In genomic region chr6:39209360-39209811, GRCh38 we compare ENCODE assay signal across 14 cellular contexts. TPM values are rescaled to one million over a fixed set of nuclear protein-coding genes. Genes with fewer than 3 reads are reported as not detected.
DNase-seq lines count a peak whose midpoint lies in the region; ATAC-seq, FAIRE-seq and TF ChIP-seq lines count a peak whose summit lies in the region.
"Had no signal": no experiment of that assay in that cellular context is flagged by ENCODE, and none has a peak within 500 bp of the region (broad histone marks: within the 10 kb centered on the region; RNA-seq: fewer than 3 reads in every experiment).

No MANE protein-coding gene starts in this region.

- H3K27ac ChIP-seq in HUES6 (ENCODE audit: low read depth, low read length) (peak overlapping the region; percentile 12; the same call in 1 of the 2 replicates), kidney (ENCODE audit: low read depth in 2 of 2, low read length in 2 of 2) (peak overlapping the region; percentile 3 to 42), mesenchymal stem cell (ENCODE audit: low read length, poor library complexity, severe bottlenecking) (no peak overlapping the region)
- no peak overlapping the region for H3K27ac ChIP-seq in CD4-positive, alpha-beta memory T cell (ENCODE audit: low read depth, low read length)

- peaks cover 12% of the 10 kb centered on the region for H3K36me3 Mint-ChIP-seq in activated CD8-positive, alpha-beta T cell treated with anti-CD3 and anti-CD28 coated beads, Interleukin-2, amount 10 ng/mL, durations not matched to agents 7 days and 5 days (ENCODE audit: low read depth)
- H3K36me3 Mint-ChIP-seq in CD4-positive, alpha-beta memory T cell, result no peaks in the 10 kb centered on the region

- H2AFZ ChIP-seq in mesenchymal stem cell (ENCODE audit: low read depth, low read length), result no peak overlapping the region

- no peak overlapping the region for H3K18ac ChIP-seq in mesenchymal stem cell (ENCODE audit: low read depth in 1 of 2, low read length in 2 of 2)

- no peak for TF ChIP-seq CTCF in kidney (IDR thresholded peaks at IDR 0.05; ENCODE audit: borderline replicate concordance, extremely low read depth, insufficient read depth)

- H2BK5ac ChIP-seq in mesenchymal stem cell (ENCODE audit: low read depth, low read length, poor library complexity, severe bottlenecking), result no peak overlapping the region

- no peak overlapping the region for H2AK5ac ChIP-seq in mesenchymal stem cell (ENCODE audit: low read length, severe bottlenecking)

- CTCF ChIA-PET in activated CD8-positive, alpha-beta T cell treated with anti-CD3 and anti-CD28 coated beads, Interleukin-2, amount 10 ng/mL, durations not matched to agents 7 days and 5 days (lab: Charles Lee), result no interaction called here
- CTCF ChIA-PET in CD4-positive, alpha-beta memory T cell (lab: Charles Lee; ENCODE audit: partially characterized antibody), result no interaction called here

- ATAC-seq in activated CD8-positive, alpha-beta T cell treated with anti-CD3 and anti-CD28 coated beads, Interleukin-2, amount 10 ng/mL, durations not matched to agents 7 days and 5 days, result peak; percentile 24
- ATAC-seq in HG03520 (IDR thresholded peaks at IDR 0.05; ENCODE audit: unreplicated experiment), result no peak

- no peak overlapping the region for H2BK15ac ChIP-seq in mesenchymal stem cell (ENCODE audit: low read depth, poor library complexity, severe bottlenecking)

- DNase-seq in AML-193 (lab: John Stamatoyannopoulos, UW) (peak; percentile 31 to 41), kidney (no peak), mesenchymal stem cell (no peak), anterior cingulate cortex (lab: John Stamatoyannopoulos, UW) (no peak)
- no peak for DNase-seq in activated CD8-positive, alpha-beta T cell treated with anti-CD3 and anti-CD28 coated beads, Interleukin-2, amount 10 ng/mL, durations not matched to agents 7 days and 5 days
- DNase-seq in CD4-positive, alpha-beta memory T cell, result no peak
- DNase-seq: activated gamma-delta T cell treated with Interleukin-2 at 50 U/mL for 16 hours, GDM1, NCI-H2029 treated with DMSO at 0.1 percent for 48 hours had no signal

- WGBS in mesenchymal stem cell, result 43% methylated on average over 1 of the region's 6 CpGs

- H3K23ac ChIP-seq in mesenchymal stem cell (ENCODE audit: low read length in 2 of 2), result no peak overlapping the region

- no peak overlapping the region for H3K4me3 Mint-ChIP-seq in activated CD8-positive, alpha-beta T cell treated with anti-CD3 and anti-CD28 coated beads, Interleukin-2, amount 10 ng/mL, durations not matched to agents 7 days and 5 days
- no peak overlapping the region for H3K4me3 Mint-ChIP-seq in CD4-positive, alpha-beta memory T cell
- H3K4me3 Mint-ChIP-seq: central memory CD8-positive, alpha-beta T cell had no signal

- H2BK12ac ChIP-seq in mesenchymal stem cell (ENCODE audit: low read length in 2 of 2), result no peak overlapping the region

- H3K9ac ChIP-seq in HUES6 (ENCODE audit: low read length), result no peak overlapping the region
- H3K9ac ChIP-seq in kidney (ENCODE audit: low read length in 2 of 2), result no peak overlapping the region
- no peak overlapping the region for H3K9ac ChIP-seq in mesenchymal stem cell (ENCODE audit: low read length)

- no peak overlapping the region for H3K4ac ChIP-seq in mesenchymal stem cell (ENCODE audit: low read depth in 1 of 2, low read length in 2 of 2)

- H3K27me3 ChIP-seq in HUES6 (ENCODE audit: control insufficient read depth, insufficient read depth, low read length) (no peaks in the 10 kb centered on the region), mesenchymal stem cell (ENCODE audit: control insufficient read depth in 1 of 2, insufficient read depth in 1 of 2, low read length in 2 of 2) (no peaks in the 10 kb centered on the region)
- H3K27me3 ChIP-seq in CD4-positive, alpha-beta memory T cell (ENCODE audit: insufficient read depth, low read length), result no peaks in the 10 kb centered on the region

- H3K14ac ChIP-seq in mesenchymal stem cell (ENCODE audit: low read length in 2 of 2), result no peak overlapping the region

- FAIRE-seq in kidney (lab: Jason Lieb, UNC), result no peak
- FAIRE-seq: keratinocyte, RCC 7860 had no signal

- H3K4me2 ChIP-seq in mesenchymal stem cell (ENCODE audit: low read length, poor library complexity, severe bottlenecking), result no peak overlapping the region

- H3K9me3 Mint-ChIP-seq in activated CD8-positive, alpha-beta T cell treated with anti-CD3 and anti-CD28 coated beads, Interleukin-2, amount 10 ng/mL, durations not matched to agents 7 days and 5 days (ENCODE audit: insufficient read depth), result no peaks in the 10 kb centered on the region
- H3K9me3 Mint-ChIP-seq in CD4-positive, alpha-beta memory T cell, result no peaks in the 10 kb centered on the region
- H3K9me3 Mint-ChIP-seq: central memory CD8-positive, alpha-beta T cell had no signal

- no peak overlapping the region for H2BK120ac ChIP-seq in mesenchymal stem cell (ENCODE audit: low read depth, low read length)

- no peaks in the 10 kb centered on the region for H3K27me3 Mint-ChIP-seq in activated CD8-positive, alpha-beta T cell treated with anti-CD3 and anti-CD28 coated beads, Interleukin-2, amount 10 ng/mL, durations not matched to agents 7 days and 5 days (ENCODE audit: low read depth)
- H3K27me3 Mint-ChIP-seq in CD4-positive, alpha-beta memory T cell, result no peaks in the 10 kb centered on the region
- H3K27me3 Mint-ChIP-seq: central memory CD8-positive, alpha-beta T cell had no signal

- H3K4me1 ChIP-seq in HUES6 (ENCODE audit: control insufficient read depth, insufficient read depth, low read length) (peaks cover 59% of the 10 kb centered on the region), kidney (ENCODE audit: control insufficient read depth in 1 of 2, insufficient read depth in 1 of 2, low read depth in 1 of 2, low read length in 2 of 2) (peaks cover 67 to 88% of the 10 kb centered on the region in 2 donors), mesenchymal stem cell (ENCODE audit: control insufficient read depth, insufficient read depth, low read depth, low read length) (peaks cover 4% of the 10 kb centered on the region)
- peaks cover 5% of the 10 kb centered on the region for H3K4me1 ChIP-seq in CD4-positive, alpha-beta memory T cell (ENCODE audit: insufficient read depth, low read length)

- intact Hi-C loops in kidney (cut with DNase I), result no loop called here
- intact Hi-C loops in CD4-positive, alpha-beta memory T cell (cut with micrococcal nuclease), result no loop called here

- H4K91ac ChIP-seq in mesenchymal stem cell (ENCODE audit: low read length), result no peak overlapping the region

- no peaks in the 10 kb centered on the region for H3K79me1 ChIP-seq in mesenchymal stem cell (replicated peaks; ENCODE audit: low read length, poor library complexity, severe bottlenecking)

- no peaks in the 10 kb centered on the region for H3K9me3 ChIP-seq in HUES6 (ENCODE audit: control insufficient read depth, insufficient read depth, low read depth, low read length)
- no peaks in the 10 kb centered on the region for H3K9me3 ChIP-seq in kidney (ENCODE audit: control insufficient read depth in 1 of 2, low read length in 2 of 2)
- H3K9me3 ChIP-seq in CD4-positive, alpha-beta memory T cell (ENCODE audit: control insufficient read depth in 1 of 2, low read length in 2 of 2), result no peaks in the 10 kb centered on the region
- no peaks in the 10 kb centered on the region for H3K9me3 ChIP-seq in mesenchymal stem cell (ENCODE audit: control insufficient read depth, low read length)

- H3K27ac Mint-ChIP-seq in activated CD8-positive, alpha-beta T cell treated with anti-CD3 and anti-CD28 coated beads, Interleukin-2, amount 10 ng/mL, durations not matched to agents 7 days and 5 days, result peak overlapping the region; percentile 19
- no peak overlapping the region for H3K27ac Mint-ChIP-seq in CD4-positive, alpha-beta memory T cell

- POLR2A ChIA-PET in activated CD8-positive, alpha-beta T cell treated with anti-CD3 and anti-CD28 coated beads, Interleukin-2, amount 10 ng/mL, durations not matched to agents 7 days and 5 days (lab: Charles Lee), result interaction anchor here (0.6 kb wide), 1 partner anchor 1818 kb away, joined by 3 read pairs; no protein-coding TSS in a partner anchor
- POLR2A ChIA-PET in CD4-positive, alpha-beta memory T cell (lab: Charles Lee; ENCODE audit: partially characterized antibody), result no interaction called here

- H4K8ac ChIP-seq in mesenchymal stem cell (ENCODE audit: low read length), result no peak overlapping the region

- H3K4me3 ChIP-seq in HUES6 (ENCODE audit: low read depth, low read length), result no peak overlapping the region
- no peak overlapping the region for H3K4me3 ChIP-seq in kidney (ENCODE audit: low read length in 2 of 2)
- H3K4me3 ChIP-seq in CD4-positive, alpha-beta memory T cell (ENCODE audit: low read length in 2 of 2), result no peak overlapping the region
- H3K4me3 ChIP-seq in mesenchymal stem cell (ENCODE audit: insufficient read depth in 1 of 2, low read depth in 1 of 2, low read length in 2 of 2), result no peak overlapping the region

- H3K4me1 Mint-ChIP-seq in activated CD8-positive, alpha-beta T cell treated with anti-CD3 and anti-CD28 coated beads, Interleukin-2, amount 10 ng/mL, durations not matched to agents 7 days and 5 days (ENCODE audit: low read depth), result peaks cover 53% of the 10 kb centered on the region
- H3K4me1 Mint-ChIP-seq in CD4-positive, alpha-beta memory T cell, result peaks cover 0 to 7% (median 2%) of the 10 kb centered on the region in 4 donors
- H3K4me1 Mint-ChIP-seq: central memory CD8-positive, alpha-beta T cell had no signal

- H3K36me3 ChIP-seq in HUES6 (ENCODE audit: control insufficient read depth, insufficient read depth, low read length), result peaks cover 9% of the 10 kb centered on the region
- peaks cover 13 to 29% of the 10 kb centered on the region in 2 donors for H3K36me3 ChIP-seq in kidney (ENCODE audit: control insufficient read depth in 1 of 2, insufficient read depth in 2 of 2, low read length in 2 of 2)
- no peaks in the 10 kb centered on the region for H3K36me3 ChIP-seq in CD4-positive, alpha-beta memory T cell (ENCODE audit: insufficient read depth, low read length)
- no peaks in the 10 kb centered on the region for H3K36me3 ChIP-seq in mesenchymal stem cell (ENCODE audit: control insufficient read depth in 1 of 2, insufficient read depth in 2 of 2, low read depth in 1 of 2, low read length in 2 of 2)

RNA-seq across cellular contexts. Expression of gene KCNK5, which starts 19.9 kb away (rescaled TPM):
- total RNA-seq in activated CD8-positive, alpha-beta T cell treated with anti-CD3 and anti-CD28 coated beads, Interleukin-2, amount 10 ng/mL, durations not matched to agents 7 days and 5 days, result 10 to 100 TPM; 12.0 TPM
- total RNA-seq in kidney, result 77.0 TPM
- 48.4 TPM for polyA plus RNA-seq in kidney (ENCODE audit: insufficient read depth, low read depth, low replicate concordance)
- under 1 TPM; 0.79 to 0.83 TPM for total RNA-seq in CD4-positive, alpha-beta memory T cell
- polyA plus RNA-seq in CD4-positive, alpha-beta memory T cell, result under 1 TPM in 1 of 2 donors, not detected in 1; 0.17 TPM
- polyA plus RNA-seq in mesenchymal stem cell (2013, experiment 1 of 2), result not detected
- polyA plus RNA-seq in mesenchymal stem cell (2013, experiment 2 of 2), result not detected
- polyA plus RNA-seq: keratinocyte had no signal

Comparison
In these comparisons a context has a peak if more than half of its experiments do, and no peak if none do; other contexts are left out.
1. DNase-seq: peak in AML-193 (2 of 2); none in activated CD8-positive, alpha-beta T cell treated with anti-CD3 and anti-CD28 coated beads, Interleukin-2, amount 10 ng/mL, durations not matched to agents 7 days and 5 days (single experiment), kidney (single experiment), CD4-positive, alpha-beta memory T cell (0 of 5), mesenchymal stem cell (single experiment) and anterior cingulate cortex (0 of 58).
2. H3K27ac ChIP-seq: peak in HUES6 (single experiment) and kidney (2 of 2); none in CD4-positive, alpha-beta memory T cell (single experiment) and mesenchymal stem cell (single experiment).
3. RNA of gene KCNK5, which starts 19.9 kb away (total RNA-seq): 77.0 TPM in kidney (single experiment) and 12.0 TPM in activated CD8-positive, alpha-beta T cell treated with anti-CD3 and anti-CD28 coated beads, Interleukin-2, amount 10 ng/mL, durations not matched to agents 7 days and 5 days; 0.79 to 0.83 TPM in CD4-positive, alpha-beta memory T cell; every median in the first group is over 4 times any median in the second.